Comparison of ENCODE assay signal across 23 cellular contexts in genomic region chr5:123095694-123096120, GRCh38. TPM values are rescaled to one million over a fixed set of nuclear protein-coding genes. Genes with fewer than 3 reads are reported as not detected.
DNase-seq lines count a peak whose midpoint lies in the region; ATAC-seq and TF ChIP-seq lines count a peak whose summit lies in the region.
"Had no signal": no experiment of that assay in that cellular context is flagged by ENCODE, and none has a peak within 500 bp of the region (broad histone marks: within the 10 kb centered on the region; RNA-seq: fewer than 3 reads in every experiment).

No MANE protein-coding gene starts in this region.

- H3K4me1 Mint-ChIP-seq in WTC11 (peaks cover 50% of the 10 kb centered on the region), nephron (peaks cover 30% of the 10 kb centered on the region)
- peaks cover 17% of the 10 kb centered on the region for H3K4me1 Mint-ChIP-seq in activated CD8-positive, alpha-beta memory T cell treated with anti-CD3 and anti-CD28 coated beads, Interleukin-2, amount 10 ng/mL, durations not matched to agents 7 days and 5 days

- H3K9me2 ChIP-seq in hepatocyte (replicated peaks; ENCODE audit: insufficient read depth) = no peaks in the 10 kb centered on the region

- H3K4me3 Mint-ChIP-seq in WTC11 (peak overlapping the region; percentile 75), nephron (peak overlapping the region in 2 of 3 experiments; percentile 7 to 48)
- no peak overlapping the region for H3K4me3 Mint-ChIP-seq in activated CD8-positive, alpha-beta memory T cell treated with anti-CD3 and anti-CD28 coated beads, Interleukin-2, amount 10 ng/mL, durations not matched to agents 7 days and 5 days
- H3K4me3 Mint-ChIP-seq: activated B cell treated with CpG ODN at 0.5 μM for 24 hours; activated CD8-positive, alpha-beta T cell treated with anti-CD3 and anti-CD28 coated beads, Interleukin-2, amount 10 ng/mL, durations not matched to agents 7 days and 5 days; activated naive CD4-positive, alpha-beta T cell treated with anti-CD3 and anti-CD28 coated beads, Interleukin-2, amount 50 U/mL, for 24 hours had no signal

- TF ChIP-seq CTCF in WTC11 (IDR thresholded peaks at IDR 0.05) (no peak), hepatocyte (IDR thresholded peaks at IDR 0.05; ENCODE audit: poor library complexity) (no peak), nephron (IDR thresholded peaks at IDR 0.05; ENCODE audit: unreplicated experiment in 3 of 3) (no peak), upper lobe of right lung (IDR thresholded peaks at IDR 0.05) (no peak), dorsolateral prefrontal cortex (IDR thresholded peaks at IDR 0.05 in 54 of 56, conservative IDR thresholded peaks at IDR 0.05 in 2 of 56; ENCODE audit: low read depth in 1 of 56, partially characterized antibody in 56 of 56) (no peak)

- intact Hi-C loops in upper lobe of right lung (cut with DNase I) = no loop called here
- intact Hi-C loops in dorsolateral prefrontal cortex (cut with DNase I) = no loop called here

- H3K27ac ChIP-seq in hepatocyte = peak overlapping the region; percentile 78
- H3K27ac ChIP-seq in upper lobe of right lung = peak overlapping the region; percentile 69
- peak overlapping the region in 2 of 59 donors; percentile 24 to 64 for H3K27ac ChIP-seq in dorsolateral prefrontal cortex

- H3K36me3 Mint-ChIP-seq in WTC11 (no peaks in the 10 kb centered on the region), nephron (ENCODE audit: low read depth) (peaks cover 12% of the 10 kb centered on the region)
- H3K36me3 Mint-ChIP-seq in activated CD8-positive, alpha-beta memory T cell treated with anti-CD3 and anti-CD28 coated beads, Interleukin-2, amount 10 ng/mL, durations not matched to agents 7 days and 5 days = peaks cover 5% of the 10 kb centered on the region
- H3K36me3 Mint-ChIP-seq: activated naive CD4-positive, alpha-beta T cell treated with anti-CD3 and anti-CD28 coated beads, Interleukin-2, amount 50 U/mL, for 24 hours had no signal

- H3K27me3 ChIP-seq in hepatocyte (peaks cover 94% of the 10 kb centered on the region), upper lobe of right lung (peaks cover 86% of the 10 kb centered on the region), dorsolateral prefrontal cortex (peaks cover 28 to 100% (median 97%) of the 10 kb centered on the region in 45 donors)

- peak overlapping the region; percentile 82 for H3K4me2 ChIP-seq in hepatocyte

- H3K27ac Mint-ChIP-seq in WTC11 (no peak overlapping the region), nephron (no peak overlapping the region)
- no peak overlapping the region for H3K27ac Mint-ChIP-seq in activated CD8-positive, alpha-beta memory T cell treated with anti-CD3 and anti-CD28 coated beads, Interleukin-2, amount 10 ng/mL, durations not matched to agents 7 days and 5 days
- H3K27ac Mint-ChIP-seq: activated B cell treated with CpG ODN at 0.5 μM for 24 hours; activated CD8-positive, alpha-beta T cell treated with anti-CD3 and anti-CD28 coated beads, Interleukin-2, amount 10 ng/mL, durations not matched to agents 7 days and 5 days; activated naive CD4-positive, alpha-beta T cell treated with anti-CD3 and anti-CD28 coated beads, Interleukin-2, amount 50 U/mL, for 24 hours; activated T-cell treated with anti-CD3 and anti-CD28 coated beads, Interleukin-2, amount 50 U/mL, for 72 hours; stimulated activated naive B cell treated with anti-CD40 and anti-IgM and Interleukin-4, amounts not matched to agents 10 μg/mL and 1 μg/mL and 100 μg/mL, for 72 hours had no signal

- DNase-seq in WTC11 (ENCODE audit: low spot score) (no peak), hepatocyte (ENCODE audit: low spot score) (no peak), upper lobe of right lung (no peak), dorsolateral prefrontal cortex (no peak), SK-N-DZ (ENCODE audit: low spot score) (no peak), KG1 (lab: John Stamatoyannopoulos, UW) (no peak)
- no peak for DNase-seq in activated CD8-positive, alpha-beta memory T cell treated with anti-CD3 and anti-CD28 coated beads, Interleukin-2, amount 10 ng/mL, durations not matched to agents 7 days and 5 days
- DNase-seq: activated B cell treated with CpG ODN at 0.5 μM for 24 hours; activated CD8-positive, alpha-beta T cell treated with anti-CD3 and anti-CD28 coated beads, Interleukin-2, amount 10 ng/mL, durations not matched to agents 7 days and 5 days; activated T-cell treated with anti-CD3 and anti-CD28 coated beads, Interleukin-2, amount 50 U/mL, for 72 hours; AML-193; DND-41; foreskin fibroblast; hypothalamus; NCI-H774; stimulated activated naive B cell treated with anti-CD40 and anti-IgM and Interleukin-4, amounts not matched to agents 10 μg/mL and 1 μg/mL and 100 μg/mL, for 72 hours; transverse colon had no signal

- H3K4me1 ChIP-seq in hepatocyte (ENCODE audit: insufficient read depth) (peaks cover 16% of the 10 kb centered on the region), upper lobe of right lung (peaks cover 16% of the 10 kb centered on the region)

- H3K79me2 ChIP-seq in hepatocyte = peaks cover 73% of the 10 kb centered on the region

- H3K27me3 Mint-ChIP-seq in WTC11 (ENCODE audit: low read depth) (peaks cover 100% of the 10 kb centered on the region), nephron (ENCODE audit: low read depth) (peaks cover 100% of the 10 kb centered on the region)
- H3K27me3 Mint-ChIP-seq in activated CD8-positive, alpha-beta memory T cell treated with anti-CD3 and anti-CD28 coated beads, Interleukin-2, amount 10 ng/mL, durations not matched to agents 7 days and 5 days = peaks cover 92% of the 10 kb centered on the region

- H3K9me3 ChIP-seq in hepatocyte (ENCODE audit: low read depth) (no peaks in the 10 kb centered on the region), upper lobe of right lung (no peaks in the 10 kb centered on the region)
- H3K9me3 ChIP-seq: transverse colon had no signal

- 44% methylated on average over 12 of the region's 12 CpGs for WGBS in hepatocyte (ENCODE audit: low lambda C conversion rate, missing lambda C conversion rate)

- CTCF ChIA-PET in WTC11 (lab: Charles Lee) = interaction anchor here (0.9 to 1.9 kb wide), 7 partner anchors 10 to 328 kb away, joined by 3 to 5 read pairs (median 4); no protein-coding TSS in a partner anchor
- CTCF ChIA-PET in activated CD8-positive, alpha-beta memory T cell treated with anti-CD3 and anti-CD28 coated beads, Interleukin-2, amount 10 ng/mL, durations not matched to agents 7 days and 5 days (lab: Charles Lee) = no interaction called here

- H4K20me1 ChIP-seq in hepatocyte (ENCODE audit: insufficient read depth, poor library complexity, severe bottlenecking) = no peaks in the 10 kb centered on the region

- no peak for ATAC-seq in WTC11
- no peak for ATAC-seq in upper lobe of right lung
- no peak for ATAC-seq in activated CD8-positive, alpha-beta memory T cell treated with anti-CD3 and anti-CD28 coated beads, Interleukin-2, amount 10 ng/mL, durations not matched to agents 7 days and 5 days
- ATAC-seq: activated CD8-positive, alpha-beta T cell treated with anti-CD3 and anti-CD28 coated beads, Interleukin-2, amount 10 ng/mL, durations not matched to agents 7 days and 5 days; left lobe of liver; sciatic nerve; stimulated activated naive B cell treated with anti-CD40 and anti-IgM and Interleukin-4, amounts not matched to agents 10 μg/mL and 1 μg/mL and 100 μg/mL, for 72 hours had no signal

- no peak overlapping the region for H2AFZ ChIP-seq in hepatocyte

- H3K36me3 ChIP-seq in hepatocyte (replicated peaks; ENCODE audit: insufficient read depth, low read depth) = no peaks in the 10 kb centered on the region
- no peaks in the 10 kb centered on the region for H3K36me3 ChIP-seq in upper lobe of right lung
- H3K36me3 ChIP-seq: transverse colon had no signal

- H3K9me3 Mint-ChIP-seq in WTC11 (no peaks in the 10 kb centered on the region), nephron (no peaks in the 10 kb centered on the region)
- H3K9me3 Mint-ChIP-seq in activated CD8-positive, alpha-beta memory T cell treated with anti-CD3 and anti-CD28 coated beads, Interleukin-2, amount 10 ng/mL, durations not matched to agents 7 days and 5 days (ENCODE audit: low read depth) = no peaks in the 10 kb centered on the region
- H3K9me3 Mint-ChIP-seq: activated B cell treated with CpG ODN at 0.5 μM for 24 hours; activated naive CD4-positive, alpha-beta T cell treated with anti-CD3 and anti-CD28 coated beads, Interleukin-2, amount 50 U/mL, for 24 hours; activated T-cell treated with anti-CD3 and anti-CD28 coated beads, Interleukin-2, amount 50 U/mL, for 72 hours; stimulated activated naive B cell treated with anti-CD40 and anti-IgM and Interleukin-4, amounts not matched to agents 10 μg/mL and 1 μg/mL and 100 μg/mL, for 72 hours had no signal

- POLR2A ChIA-PET in WTC11 (lab: Charles Lee) = no interaction called here

- H3K4me3 ChIP-seq in hepatocyte = no peak overlapping the region
- peak overlapping the region; percentile 58 for H3K4me3 ChIP-seq in upper lobe of right lung
- H3K4me3 ChIP-seq in dorsolateral prefrontal cortex = peak overlapping the region in 2 of 59 donors; percentile 25 to 53

TF ChIP-seq in WTC11, 78 proteins besides CTCF, POLR2A, EP300 and RAD21 (continues in another document):
- TF ChIP-seq NR1H2 (CRISPR knock-in tag; IDR thresholded peaks at IDR 0.05) (no peak), ELF4 (CRISPR knock-in tag; IDR thresholded peaks at IDR 0.05; ENCODE audit: low read depth) (no peak)

RNA-seq across cellular contexts. Expression of gene PRDM6, which starts 6.7 kb away (rescaled TPM):
- total RNA-seq in WTC11 (2021) = 0.27 to 0.37 TPM (median 0.28 TPM) in 3 replicates
- total RNA-seq in hepatocyte = 6.3 and 9.9 TPM in 2 replicates
- polyA plus RNA-seq in hepatocyte = 10.9 and 12.7 TPM in 2 replicates
- 8.9 TPM for total RNA-seq in upper lobe of right lung
- 1 to 10 TPM in 79 of 120 experiments, under 1 TPM in 41; 0.27 to 7.8 (median 1.4) TPM for total RNA-seq in dorsolateral prefrontal cortex
- polyA plus RNA-seq in SK-N-DZ (2014; cell fraction: cytosol; rRNA removed) = not detected in 2 replicates
- not detected in 2 replicates for polyA plus RNA-seq in SK-N-DZ (2014; cell fraction: nucleus; rRNA removed)
- not detected for total RNA-seq in activated CD8-positive, alpha-beta memory T cell treated with anti-CD3 and anti-CD28 coated beads, Interleukin-2, amount 10 ng/mL, durations not matched to agents 7 days and 5 days
- total RNA-seq: activated B cell treated with CpG ODN at 0.5 μM for 24 hours; activated CD8-positive, alpha-beta T cell treated with anti-CD3 and anti-CD28 coated beads, Interleukin-2, amount 10 ng/mL, durations not matched to agents 7 days and 5 days; SK-MEL-5; T-helper 2 cell treated with Interferon-gamma antibody and Interleukin-4, amounts not matched to agents 100 ng/mL and 5 ng/mL, for 36 hours had no signal

RNA-seq across cellular contexts. Expression of gene PPIC, which starts 59.2 kb away (rescaled TPM):
- total RNA-seq in WTC11 (2021) (12.4 to 16.0 TPM (median 15.7 TPM) in 3 replicates), hepatocyte (80.4 and 91.0 TPM in 2 replicates), upper lobe of right lung (43.0 TPM), dorsolateral prefrontal cortex (10 to 100 TPM in 4 of 120 experiments, 1 to 10 TPM in 116; 1.0 to 10.4 (median 4.0) TPM)
- polyA plus RNA-seq in hepatocyte = 233 and 249 TPM in 2 replicates
- not detected in 2 replicates for polyA plus RNA-seq in SK-N-DZ (2014; cell fraction: cytosol; rRNA removed)
- polyA plus RNA-seq in SK-N-DZ (2014; cell fraction: nucleus; rRNA removed) = 0.24 TPM in 1 of 2 replicates, not detected in the other
- total RNA-seq in activated CD8-positive, alpha-beta memory T cell treated with anti-CD3 and anti-CD28 coated beads, Interleukin-2, amount 10 ng/mL, durations not matched to agents 7 days and 5 days = not detected
- total RNA-seq: activated B cell treated with CpG ODN at 0.5 μM for 24 hours; activated CD8-positive, alpha-beta T cell treated with anti-CD3 and anti-CD28 coated beads, Interleukin-2, amount 10 ng/mL, durations not matched to agents 7 days and 5 days; activated T-cell treated with anti-CD3 and anti-CD28 coated beads, Interleukin-2, amount 50 U/mL, for 72 hours; T-helper 2 cell treated with Interferon-gamma antibody and Interleukin-4, amounts not matched to agents 100 ng/mL and 5 ng/mL, for 36 hours had no signal
